In the genomic region with DNA sequence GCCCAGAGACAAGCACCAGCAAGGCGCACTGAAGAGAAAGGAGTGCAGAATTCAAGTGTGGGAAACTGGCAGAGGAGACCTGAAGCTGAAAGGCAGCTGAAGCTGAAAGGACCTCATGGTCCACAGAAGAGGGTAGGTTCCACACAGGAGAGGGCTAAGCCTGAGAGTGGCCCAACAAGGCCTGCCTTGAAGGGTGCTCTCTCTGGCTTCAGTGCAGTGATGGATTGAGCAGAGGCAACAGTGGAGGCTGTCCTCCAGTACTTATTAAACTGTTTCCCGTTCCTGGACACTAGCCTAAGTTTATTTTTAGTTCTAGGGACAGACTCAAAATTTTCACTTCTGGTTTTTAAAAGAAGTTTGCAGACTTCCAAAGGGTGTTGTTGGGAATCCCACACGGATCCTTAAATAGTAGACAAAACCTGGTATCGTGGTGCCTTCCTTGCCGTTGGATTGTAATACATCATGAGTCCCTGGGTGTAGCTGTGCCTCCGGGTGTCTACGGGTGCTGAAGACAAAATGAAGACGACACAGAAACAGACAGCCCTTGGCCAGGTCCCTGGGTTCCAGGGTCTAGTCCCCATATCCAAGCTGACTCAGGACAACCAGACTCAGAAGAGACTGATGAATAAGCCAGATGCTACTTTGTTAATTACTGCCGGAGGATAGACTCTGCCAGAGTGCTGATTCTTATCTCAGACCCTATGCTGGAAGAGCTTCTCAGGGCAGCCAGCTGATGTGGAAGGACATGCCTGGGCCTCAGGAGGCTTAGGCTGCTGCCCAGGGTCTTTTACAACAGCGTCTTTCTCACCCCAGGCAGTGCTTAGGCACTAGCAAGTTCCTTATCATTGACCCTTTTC, we compare ENCODE assay signal across 1 cellular context.
TF ChIP-seq lines count a peak whose summit lies in the region.

No MANE protein-coding gene starts in this region.

TF ChIP-seq in K562, 482 proteins besides CTCF, POLR2A, EP300 and RAD21:
- TF ChIP-seq C11orf30 (IDR thresholded peaks at IDR 0.05; ENCODE audit: low read depth) (0 out of 2 replicates have a peak, but pooled peaks have one; percentile 27), KLF6 (CRISPR knock-in tag; IDR thresholded peaks at IDR 0.05; ENCODE audit: borderline replicate concordance) (no peak), CTBP1 (IDR thresholded peaks at IDR 0.05; ENCODE audit: borderline replicate concordance) (peak; percentile 17; the same call in 1 of the 2 replicates), TRIM24 (IDR thresholded peaks at IDR 0.05) (no peak), HSF4 (CRISPR knock-in tag; IDR thresholded peaks at IDR 0.05; ENCODE audit: borderline replicate concordance) (no peak), ZNF79 (CRISPR knock-in tag; IDR thresholded peaks at IDR 0.05; ENCODE audit: low read depth) (no peak), ZNF347 (CRISPR knock-in tag; IDR thresholded peaks at IDR 0.05; ENCODE audit: low read depth) (no peak), RB1 (IDR thresholded peaks at IDR 0.05; ENCODE audit: low read depth) (peak; percentile 20; the same call in 1 of the 2 replicates), TFAP4 (CRISPR knock-in tag; IDR thresholded peaks at IDR 0.05; ENCODE audit: borderline replicate concordance) (peak; percentile 47; the same call in 1 of the 2 replicates), TEAD4 (IDR thresholded peaks at IDR 0.05; ENCODE audit: low read length) (no peak), TEAD4 (CRISPR knock-in tag; IDR thresholded peaks at IDR 0.05; ENCODE audit: borderline replicate concordance) (no peak), JUND (IDR thresholded peaks at IDR 0.05; ENCODE audit: borderline replicate concordance, low read depth, low read length) (0 out of 2 replicates have a peak, but pooled peaks have one; percentile 13), JUND (tag; IDR thresholded peaks at IDR 0.05; ENCODE audit: borderline replicate concordance, low read depth, low read length) (no peak)
- TF ChIP-seq, protein P1, sequence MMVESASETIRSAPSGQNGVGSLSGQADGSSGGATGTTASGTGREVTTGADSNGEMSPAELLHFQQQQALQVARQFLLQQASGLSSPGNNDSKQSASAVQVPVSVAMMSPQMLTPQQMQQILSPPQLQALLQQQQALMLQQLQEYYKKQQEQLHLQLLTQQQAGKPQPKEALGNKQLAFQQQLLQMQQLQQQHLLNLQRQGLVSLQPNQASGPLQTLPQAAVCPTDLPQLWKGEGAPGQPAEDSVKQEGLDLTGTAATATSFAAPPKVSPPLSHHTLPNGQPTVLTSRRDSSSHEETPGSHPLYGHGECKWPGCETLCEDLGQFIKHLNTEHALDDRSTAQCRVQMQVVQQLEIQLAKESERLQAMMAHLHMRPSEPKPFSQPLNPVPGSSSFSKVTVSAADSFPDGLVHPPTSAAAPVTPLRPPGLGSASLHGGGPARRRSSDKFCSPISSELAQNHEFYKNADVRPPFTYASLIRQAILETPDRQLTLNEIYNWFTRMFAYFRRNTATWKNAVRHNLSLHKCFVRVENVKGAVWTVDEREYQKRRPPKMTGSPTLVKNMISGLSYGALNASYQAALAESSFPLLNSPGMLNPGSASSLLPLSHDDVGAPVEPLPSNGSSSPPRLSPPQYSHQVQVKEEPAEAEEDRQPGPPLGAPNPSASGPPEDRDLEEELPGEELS (CRISPR knock-in tag; IDR thresholded peaks at IDR 0.05; ENCODE audit: borderline replicate concordance): no peak
- TF ChIP-seq, protein P2, sequence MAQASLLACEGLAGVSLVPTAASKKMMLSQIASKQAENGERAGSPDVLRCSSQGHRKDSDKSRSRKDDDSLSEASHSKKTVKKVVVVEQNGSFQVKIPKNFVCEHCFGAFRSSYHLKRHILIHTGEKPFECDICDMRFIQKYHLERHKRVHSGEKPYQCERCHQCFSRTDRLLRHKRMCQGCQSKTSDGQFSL (CRISPR knock-in tag; IDR thresholded peaks at IDR 0.05): no peak
- TF ChIP-seq, protein P2 (tag; IDR thresholded peaks at IDR 0.05): no peak
